ENCODE assay signal across 32 cellular contexts in the genomic region with DNA sequence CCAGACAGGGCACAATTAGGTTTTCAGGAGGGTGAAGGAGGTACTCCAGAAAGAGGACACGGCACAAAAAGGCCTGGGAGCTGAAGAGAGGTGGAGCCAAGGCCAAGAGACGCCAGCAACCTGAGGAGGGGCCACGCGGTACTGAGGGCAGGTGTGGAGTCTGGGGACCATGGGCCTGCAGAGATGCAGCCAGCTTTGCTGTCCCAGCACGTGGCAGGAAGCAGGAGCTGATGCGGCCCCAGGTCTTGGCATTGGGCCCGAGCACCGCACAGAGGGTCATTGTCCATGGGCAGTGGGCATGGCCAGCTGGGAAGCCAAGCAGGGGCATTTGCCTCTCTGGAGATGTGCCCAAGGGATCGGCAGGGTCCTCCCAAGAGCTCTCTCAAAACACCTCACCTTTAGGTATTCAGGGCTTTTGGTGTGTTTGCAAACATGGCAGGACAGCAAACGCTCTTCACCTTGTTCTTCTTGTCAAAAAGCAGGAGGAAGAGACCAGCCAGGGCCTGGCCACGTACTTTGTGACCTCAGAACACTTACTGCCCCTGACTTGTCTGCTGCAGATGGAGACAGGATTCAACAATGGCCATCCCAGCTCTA. TPM values are rescaled to one million over a fixed set of nuclear protein-coding genes. Genes with fewer than 3 reads are reported as not detected.
DNase-seq lines count a peak whose midpoint lies in the region; ATAC-seq and TF ChIP-seq lines count a peak whose summit lies in the region.
"Had no signal": no experiment of that assay in that cellular context is flagged by ENCODE, and none has a peak within 500 bp of the region (broad histone marks: within the 10 kb centered on the region; RNA-seq: fewer than 3 reads in every experiment).

No MANE protein-coding gene starts in this region.

- peaks cover 11% of the 10 kb centered on the region for H3K27me3 Mint-ChIP-seq in GM23338 (ENCODE audit: insufficient read depth, low read depth, poor library complexity)
- H3K27me3 Mint-ChIP-seq in stimulated activated naive CD8-positive, alpha-beta T cell treated with anti-CD3 and anti-CD28 coated beads, Interleukin-15, amount 100 ng/mL, for 72 hours = peaks cover 9% of the 10 kb centered on the region

- H3K36me3 Mint-ChIP-seq in GM23338 (ENCODE audit: low read depth) = no peaks in the 10 kb centered on the region

- H3K9me3 Mint-ChIP-seq in GM23338 = no peaks in the 10 kb centered on the region
- no peaks in the 10 kb centered on the region for H3K9me3 Mint-ChIP-seq in stimulated activated naive CD8-positive, alpha-beta T cell treated with anti-CD3 and anti-CD28 coated beads, Interleukin-15, amount 100 ng/mL, for 72 hours
- H3K9me3 Mint-ChIP-seq: activated T-helper 2 cell treated with anti-CD3 and anti-CD28 coated beads, Interferon-gamma antibody, Interleukin-2, Interleukin-4, amounts not matched to agents 10 μg/mL and 5 μg/mL and 100 μg/mL, durations not matched to agents 14 hours and 24 hours and 36 hours; nephron had no signal

- intact Hi-C loops in dorsolateral prefrontal cortex (cut with DNase I) = no loop called here

- peak; percentile 60 for DNase-seq in Ammon's horn (ENCODE audit: low spot score)
- no peak for DNase-seq in GM23338 (ENCODE audit: low spot score)
- DNase-seq in dorsolateral prefrontal cortex = peak in 9 of 10 donors; percentile 30 to 74 (median 63)
- DNase-seq in nucleus accumbens (lab: John Stamatoyannopoulos, UW) = peak in 48 of 56 donors; percentile 6 to 71 (median 36)
- DNase-seq in NCI-H1694 treated with DMSO at 0.1 percent for 48 hours (lab: John Stamatoyannopoulos, UW) = no peak
- DNase-seq in stimulated activated naive CD8-positive, alpha-beta T cell treated with anti-CD3 and anti-CD28 coated beads, Interleukin-15, amount 100 ng/mL, for 72 hours = no peak
- DNase-seq: activated CD4-positive, alpha-beta T cell treated with anti-CD3 and anti-CD28 coated beads for 4 hours; activated naive CD4-positive, alpha-beta T cell treated with anti-CD3 and anti-CD28 coated beads, Interleukin-2, amount 50 U/mL, for 16 hours; amniotic stem cell; DMS53; mammary epithelial cell; NCI-H1694; NCI-H345; NCI-H82; SIG-M5; stimulated activated CD4-positive, alpha-beta T cell treated with anti-CD3 and anti-CD28 coated beads, Interleukin-1b, Interleukin-23, amount 100 ng/mL, for 48 hours; stimulated activated naive CD4-positive, alpha-beta T cell treated with Interleukin-2 at 50 U/mL for 16 hours; T-helper 9 cell; WERI-Rb-1 had no signal

- H3K79me2 ChIP-seq in GM23338 (replicated peaks; ENCODE audit: insufficient read depth) = no peaks in the 10 kb centered on the region

- H3K36me3 ChIP-seq in GM23338 (ENCODE audit: insufficient read depth) = no peaks in the 10 kb centered on the region
- H3K36me3 ChIP-seq: BLaER1, pancreas, right atrium auricular region, thoracic aorta, vagina, WERI-Rb-1 had no signal

- 0 out of 2 replicates have a peak, but pooled peaks cover 8% of the 10 kb centered on the region for H3K4me1 ChIP-seq in GM23338 (ENCODE audit: insufficient read depth)
- H3K4me1 ChIP-seq: pancreas, right atrium auricular region, vagina had no signal

- no peaks in the 10 kb centered on the region for H3F3A ChIP-seq in GM23338 (replicated peaks; ENCODE audit: low read depth)

- H3K27me3 ChIP-seq in GM23338 (ENCODE audit: insufficient read depth) (no peaks in the 10 kb centered on the region), dorsolateral prefrontal cortex (peaks cover 0 to 4% (median 0%) of the 10 kb centered on the region in 45 donors)
- H3K27me3 ChIP-seq: BLaER1, pancreas, vagina had no signal

- no peak overlapping the region for H3K4me2 ChIP-seq in GM23338
- H3K4me2 ChIP-seq: BLaER1, smooth muscle cell had no signal

- H2AFZ ChIP-seq in GM23338 = no peak overlapping the region

- H3K4me3 ChIP-seq in GM23338 = no peak overlapping the region
- no peak overlapping the region for H3K4me3 ChIP-seq in dorsolateral prefrontal cortex
- H3K4me3 ChIP-seq: BLaER1, pancreas, right atrium auricular region, smooth muscle cell, thoracic aorta, vagina had no signal

- H3K27ac Mint-ChIP-seq in GM23338 = peak overlapping the region; percentile 67; the same call in 1 of the 2 replicates
- no peak overlapping the region for H3K27ac Mint-ChIP-seq in stimulated activated naive CD8-positive, alpha-beta T cell treated with anti-CD3 and anti-CD28 coated beads, Interleukin-15, amount 100 ng/mL, for 72 hours
- H3K27ac Mint-ChIP-seq: activated T-helper 2 cell treated with anti-CD3 and anti-CD28 coated beads, Interferon-gamma antibody, Interleukin-2, Interleukin-4, amounts not matched to agents 10 μg/mL and 5 μg/mL and 100 μg/mL, durations not matched to agents 14 hours and 24 hours and 36 hours; nephron had no signal

- H3K4me1 Mint-ChIP-seq in GM23338 = peaks cover 20% of the 10 kb centered on the region
- no peaks in the 10 kb centered on the region for H3K4me1 Mint-ChIP-seq in stimulated activated naive CD8-positive, alpha-beta T cell treated with anti-CD3 and anti-CD28 coated beads, Interleukin-15, amount 100 ng/mL, for 72 hours

- H3K27ac ChIP-seq in GM23338 (ENCODE audit: low read depth) = no peak overlapping the region
- H3K27ac ChIP-seq in dorsolateral prefrontal cortex = peak overlapping the region in 22 of 59 donors; percentile 1 to 66 (median 32)
- H3K27ac ChIP-seq: BLaER1, pancreas, right atrium auricular region, thoracic aorta, vagina, WERI-Rb-1 had no signal

- H3K9me2 ChIP-seq in GM23338 (ENCODE audit: insufficient read depth) = no peaks in the 10 kb centered on the region

- TF ChIP-seq CTCF in GM23338 (conservative IDR thresholded peaks at IDR 0.05; ENCODE audit: low read depth in 2 of 2) (no peak), dorsolateral prefrontal cortex (IDR thresholded peaks at IDR 0.05 in 54 of 56, conservative IDR thresholded peaks at IDR 0.05 in 2 of 56; ENCODE audit: low read depth in 1 of 56, partially characterized antibody in 56 of 56) (no peak)

- no peaks in the 10 kb centered on the region for H4K20me1 ChIP-seq in GM23338 (replicated peaks; ENCODE audit: insufficient read depth)
- H4K20me1 ChIP-seq: BLaER1 had no signal

- H3K4me3 Mint-ChIP-seq in GM23338 = no peak overlapping the region
- no peak overlapping the region for H3K4me3 Mint-ChIP-seq in stimulated activated naive CD8-positive, alpha-beta T cell treated with anti-CD3 and anti-CD28 coated beads, Interleukin-15, amount 100 ng/mL, for 72 hours
- H3K4me3 Mint-ChIP-seq: nephron had no signal

- ATAC-seq in GM23338 (no peak), HG03354 (IDR thresholded peaks at IDR 0.05; ENCODE audit: poor library complexity, severe bottlenecking, unreplicated experiment) (no peak)
- no peak for ATAC-seq in stimulated activated naive CD8-positive, alpha-beta T cell treated with anti-CD3 and anti-CD28 coated beads, Interleukin-15, amount 100 ng/mL, for 72 hours
- ATAC-seq: HCT116, pancreas had no signal

TF ChIP-seq in GM23338, 12 proteins besides CTCF, POLR2A, EP300 and RAD21:
- TF ChIP-seq, protein P1, sequence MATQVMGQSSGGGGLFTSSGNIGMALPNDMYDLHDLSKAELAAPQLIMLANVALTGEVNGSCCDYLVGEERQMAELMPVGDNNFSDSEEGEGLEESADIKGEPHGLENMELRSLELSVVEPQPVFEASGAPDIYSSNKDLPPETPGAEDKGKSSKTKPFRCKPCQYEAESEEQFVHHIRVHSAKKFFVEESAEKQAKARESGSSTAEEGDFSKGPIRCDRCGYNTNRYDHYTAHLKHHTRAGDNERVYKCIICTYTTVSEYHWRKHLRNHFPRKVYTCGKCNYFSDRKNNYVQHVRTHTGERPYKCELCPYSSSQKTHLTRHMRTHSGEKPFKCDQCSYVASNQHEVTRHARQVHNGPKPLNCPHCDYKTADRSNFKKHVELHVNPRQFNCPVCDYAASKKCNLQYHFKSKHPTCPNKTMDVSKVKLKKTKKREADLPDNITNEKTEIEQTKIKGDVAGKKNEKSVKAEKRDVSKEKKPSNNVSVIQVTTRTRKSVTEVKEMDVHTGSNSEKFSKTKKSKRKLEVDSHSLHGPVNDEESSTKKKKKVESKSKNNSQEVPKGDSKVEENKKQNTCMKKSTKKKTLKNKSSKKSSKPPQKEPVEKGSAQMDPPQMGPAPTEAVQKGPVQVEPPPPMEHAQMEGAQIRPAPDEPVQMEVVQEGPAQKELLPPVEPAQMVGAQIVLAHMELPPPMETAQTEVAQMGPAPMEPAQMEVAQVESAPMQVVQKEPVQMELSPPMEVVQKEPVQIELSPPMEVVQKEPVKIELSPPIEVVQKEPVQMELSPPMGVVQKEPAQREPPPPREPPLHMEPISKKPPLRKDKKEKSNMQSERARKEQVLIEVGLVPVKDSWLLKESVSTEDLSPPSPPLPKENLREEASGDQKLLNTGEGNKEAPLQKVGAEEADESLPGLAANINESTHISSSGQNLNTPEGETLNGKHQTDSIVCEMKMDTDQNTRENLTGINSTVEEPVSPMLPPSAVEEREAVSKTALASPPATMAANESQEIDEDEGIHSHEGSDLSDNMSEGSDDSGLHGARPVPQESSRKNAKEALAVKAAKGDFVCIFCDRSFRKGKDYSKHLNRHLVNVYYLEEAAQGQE (IDR thresholded peaks at IDR 0.05; ENCODE audit: unreplicated experiment) = no peak

RNA-seq across cellular contexts. Expression of a gene that starts 1.4 kb away (rescaled TPM):
- total RNA-seq in GM23338 (2014; rRNA removed; shearing (Covaris generic)) = not detected in 2 replicates
- polyA plus RNA-seq in GM23338 (2016; fragmentation: Nextera tagmentation; extraction: Ambion mirVana) = not detected in 2 replicates
- not detected for total RNA-seq in dorsolateral prefrontal cortex
- total RNA-seq: activated T-helper 2 cell treated with anti-CD3 and anti-CD28 coated beads, Interferon-gamma antibody, Interleukin-2, Interleukin-4, amounts not matched to agents 10 μg/mL and 5 μg/mL and 100 μg/mL, durations not matched to agents 14 hours and 24 hours and 36 hours; endothelial cell of umbilical vein; LHCN-M2; mammary epithelial cell; right atrium auricular region; smooth muscle cell; thoracic aorta; vagina had no signal
- polyA plus RNA-seq: AG04450, endothelial cell of umbilical vein, mammary epithelial cell, smooth muscle cell had no signal

RNA-seq across cellular contexts. Expression of a gene that starts 45.9 kb away (rescaled TPM):
- total RNA-seq in GM23338 (2014; rRNA removed; shearing (Covaris generic)) = not detected in 2 replicates
- polyA plus RNA-seq in GM23338 (2016; fragmentation: Nextera tagmentation; extraction: Ambion mirVana) = not detected in 2 replicates
- total RNA-seq in dorsolateral prefrontal cortex = not detected
- total RNA-seq: activated T-helper 2 cell treated with anti-CD3 and anti-CD28 coated beads, Interferon-gamma antibody, Interleukin-2, Interleukin-4, amounts not matched to agents 10 μg/mL and 5 μg/mL and 100 μg/mL, durations not matched to agents 14 hours and 24 hours and 36 hours; endothelial cell of umbilical vein; LHCN-M2; mammary epithelial cell; pancreas; right atrium auricular region; smooth muscle cell; thoracic aorta; vagina had no signal
- polyA plus RNA-seq: AG04450, endothelial cell of umbilical vein, mammary epithelial cell, pancreas, smooth muscle cell had no signal

Comparison
In these comparisons a context has a peak if more than half of its experiments do, and no peak if none do; other contexts are left out.
1. DNase-seq: peak in Ammon's horn (single experiment), dorsolateral prefrontal cortex (9 of 10) and nucleus accumbens (48 of 56); none in GM23338 (single experiment), NCI-H1694 treated with DMSO at 0.1 percent for 48 hours (single experiment) and stimulated activated naive CD8-positive, alpha-beta T cell treated with anti-CD3 and anti-CD28 coated beads, Interleukin-15, amount 100 ng/mL, for 72 hours (0 of 2).